Comparison of ENCODE assay signal across 17 cellular contexts in genomic region chr10:127210936-127211335, GRCh38. TPM values are rescaled to one million over a fixed set of nuclear protein-coding genes. Genes with fewer than 3 reads are reported as not detected.
"Had no signal": no experiment of that assay in that cellular context is flagged by ENCODE, and none has a peak within 500 bp of the region (broad histone marks: within the 10 kb centered on the region; RNA-seq: fewer than 3 reads in every experiment).

No MANE protein-coding gene starts in this region.

- ATAC-seq: activated CD4-positive, CD25-positive, alpha-beta regulatory T cell treated with anti-CD3 and anti-CD28 coated beads, Interleukin-2, amount 50 U/mL, for 24 hours; left ventricle myocardium superior; natural killer cell; stimulated activated memory B cell treated with anti-CD40 and anti-IgM and Interleukin-4, amounts not matched to agents 10 μg/mL and 1 μg/mL and 100 μg/mL, for 72 hours had no signal

- H3K9me3 ChIP-seq: esophagus squamous epithelium, neutrophil, tibial artery had no signal

- H3K4me1 ChIP-seq: parathyroid adenoma, tibial artery had no signal

- H3K27ac ChIP-seq: coronary artery, esophagus squamous epithelium, neutrophil, parathyroid adenoma, tibial artery had no signal

- H3K4me3 ChIP-seq: coronary artery, esophagus squamous epithelium, tibial artery had no signal

- H2AFZ ChIP-seq: parathyroid adenoma had no signal

- H3K36me3 ChIP-seq: neutrophil had no signal

- H3K27me3 ChIP-seq: esophagus squamous epithelium, neutrophil, tibial artery had no signal

- H3K79me2 ChIP-seq: parathyroid adenoma had no signal

- DNase-seq: activated naive CD8-positive, alpha-beta T cell treated with anti-CD3 and anti-CD28 coated beads for 36 hours; esophagus squamous epithelium; glutamatergic neuron; hypothalamus; left ventricle myocardium superior; mesenchymal stem cell; natural killer cell; stimulated activated CD4-positive, alpha-beta T cell treated with anti-CD3 and anti-CD28 coated beads, Interleukin-2, amount 100 ng/mL, for 48 hours; tibial artery had no signal

- H3K9ac ChIP-seq: parathyroid adenoma had no signal

RNA-seq across cellular contexts. Expression of gene INSYN2A, which starts 14.5 kb away (rescaled TPM):
- total RNA-seq: activated CD8-positive, alpha-beta memory T cell treated with anti-CD3 and anti-CD28 coated beads for 36 hours; activated naive CD8-positive, alpha-beta T cell treated with anti-CD3 and anti-CD28 coated beads for 36 hours; activated T-helper 1 cell treated with anti-CD3 and anti-CD28 coated beads, Interleukin-12 subunit alpha, Interleukin-12 subunit beta, Interleukin-2, Interleukin-4 antibody, amounts not matched to agents 30 ng/mL and 10 ng/mL and 1 ng/mL, durations not matched to agents 14 hours and 24 hours and 36 hours; left ventricle myocardium superior; natural killer cell; subcutaneous adipose tissue had no signal
